ENCODE assay signal across 8 cellular contexts in the genomic region with DNA sequence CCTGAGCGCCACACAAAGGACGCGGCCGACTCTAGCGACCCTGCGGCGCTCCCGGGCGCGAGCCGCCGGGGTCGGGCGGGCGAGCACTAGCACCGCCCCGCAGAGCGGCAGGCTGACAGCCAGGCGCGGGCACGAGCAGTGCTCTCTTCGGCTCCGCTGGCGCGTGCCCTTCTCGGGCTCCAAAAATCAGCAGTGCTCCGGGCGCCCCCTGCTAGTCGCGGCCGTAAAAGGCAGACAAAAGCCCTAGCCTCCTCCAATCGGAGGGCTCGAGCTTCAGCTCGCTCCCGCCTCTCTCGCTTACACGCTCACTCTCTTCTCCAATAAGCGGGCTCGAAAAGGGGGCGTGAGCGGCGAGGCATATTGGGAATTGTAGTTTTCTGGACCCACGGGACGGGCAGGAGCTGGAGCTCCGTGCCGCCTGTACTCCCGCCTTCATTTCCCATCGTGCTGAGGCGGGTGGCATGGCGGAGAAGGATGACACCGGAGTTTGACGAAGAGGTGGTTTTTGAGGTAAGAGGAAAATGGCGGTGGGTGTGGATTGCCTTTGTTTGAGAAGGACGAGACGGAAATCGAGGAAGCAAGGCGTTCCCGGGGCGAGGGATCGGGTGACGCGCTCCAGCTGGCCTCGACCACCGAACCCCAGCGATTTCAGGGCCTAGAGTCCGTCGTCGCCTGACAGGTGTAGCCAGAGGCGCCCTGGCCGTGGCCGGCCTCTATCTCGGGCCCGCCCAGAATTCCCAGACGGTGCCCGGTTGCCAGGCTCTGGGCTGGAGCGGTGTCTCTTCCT. TPM values are rescaled to one million over a fixed set of nuclear protein-coding genes. Genes with fewer than 3 reads are reported as not detected.
DNase-seq lines count a peak whose midpoint lies in the region; ATAC-seq and TF ChIP-seq lines count a peak whose summit lies in the region.

A gene (minus strand): TSS at position 91 of the 787 bp plus-strand sequence. CDS start 227 bp downstream, outside the sequence.
A gene with protein sequence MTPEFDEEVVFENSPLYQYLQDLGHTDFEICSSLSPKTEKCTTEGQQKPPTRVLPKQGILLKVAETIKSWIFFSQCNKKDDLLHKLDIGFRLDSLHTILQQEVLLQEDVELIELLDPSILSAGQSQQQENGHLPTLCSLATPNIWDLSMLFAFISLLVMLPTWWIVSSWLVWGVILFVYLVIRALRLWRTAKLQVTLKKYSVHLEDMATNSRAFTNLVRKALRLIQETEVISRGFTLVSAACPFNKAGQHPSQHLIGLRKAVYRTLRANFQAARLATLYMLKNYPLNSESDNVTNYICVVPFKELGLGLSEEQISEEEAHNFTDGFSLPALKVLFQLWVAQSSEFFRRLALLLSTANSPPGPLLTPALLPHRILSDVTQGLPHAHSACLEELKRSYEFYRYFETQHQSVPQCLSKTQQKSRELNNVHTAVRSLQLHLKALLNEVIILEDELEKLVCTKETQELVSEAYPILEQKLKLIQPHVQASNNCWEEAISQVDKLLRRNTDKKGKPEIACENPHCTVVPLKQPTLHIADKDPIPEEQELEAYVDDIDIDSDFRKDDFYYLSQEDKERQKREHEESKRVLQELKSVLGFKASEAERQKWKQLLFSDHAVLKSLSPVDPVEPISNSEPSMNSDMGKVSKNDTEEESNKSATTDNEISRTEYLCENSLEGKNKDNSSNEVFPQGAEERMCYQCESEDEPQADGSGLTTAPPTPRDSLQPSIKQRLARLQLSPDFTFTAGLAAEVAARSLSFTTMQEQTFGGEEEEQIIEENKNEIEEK (plus strand): TSS at position 431 of the 787 bp plus-strand sequence. CDS start 44 bp downstream, at position 475.

- H3K4me1 Mint-ChIP-seq in CD4-positive, alpha-beta T cell (ENCODE audit: low read depth), result peaks cover 47% of the 10 kb centered on the region
- peaks cover 35% of the 10 kb centered on the region for H3K4me1 Mint-ChIP-seq in activated CD4-positive, alpha-beta memory T cell treated with anti-CD3 and anti-CD28 coated beads for 36 hours (ENCODE audit: low read depth)

- peaks cover 4% of the 10 kb centered on the region for H3K27me3 Mint-ChIP-seq in CD4-positive, alpha-beta T cell
- no peaks in the 10 kb centered on the region for H3K27me3 Mint-ChIP-seq in activated CD4-positive, alpha-beta memory T cell treated with anti-CD3 and anti-CD28 coated beads for 36 hours

- H3K27me3 ChIP-seq in CD4-positive, alpha-beta T cell (ENCODE audit: control insufficient read depth, insufficient read depth, low read length), result no peaks in the 10 kb centered on the region
- no peaks in the 10 kb centered on the region for H3K27me3 ChIP-seq in dorsolateral prefrontal cortex
- no peaks in the 10 kb centered on the region for H3K27me3 ChIP-seq in liver (ENCODE audit: control insufficient read depth in 4 of 4, insufficient read depth in 4 of 4, low read length in 3 of 4)

- H3K36me3 ChIP-seq in liver (ENCODE audit: control insufficient read depth in 4 of 4, insufficient read depth in 3 of 4, low read depth in 1 of 4, low read length in 3 of 4), result no peaks in the 10 kb centered on the region

- peak; percentile 75 to 76 for TF ChIP-seq RAD21 in liver (IDR thresholded peaks at IDR 0.05)

- peaks cover 10% of the 10 kb centered on the region for H3K36me3 Mint-ChIP-seq in CD4-positive, alpha-beta T cell (ENCODE audit: low read depth)
- H3K36me3 Mint-ChIP-seq in activated CD4-positive, alpha-beta memory T cell treated with anti-CD3 and anti-CD28 coated beads for 36 hours, result peaks cover 3% of the 10 kb centered on the region

- intact Hi-C loops in CD4-positive, alpha-beta T cell (cut with DNase I, micrococcal nuclease), result loop anchor here (1.0 to 10.0 kb wide), 12 partner anchors 100 to 1540 kb away; a partner anchor contains a TSS
- intact Hi-C loops in activated CD4-positive, alpha-beta memory T cell treated with anti-CD3 and anti-CD28 coated beads for 36 hours (cut with micrococcal nuclease), result loop anchor here (1.0 to 5.0 kb wide), 11 partner anchors 100 to 1010 kb away; a partner anchor contains a TSS
- intact Hi-C loops in dorsolateral prefrontal cortex (cut with DNase I), result loop anchor here (1.0 to 5.0 kb wide), 7 partner anchors 95 to 256 kb away; a partner anchor contains a TSS

- H3K9me3 ChIP-seq in CD4-positive, alpha-beta T cell (ENCODE audit: control insufficient read depth, low read length), result no peaks in the 10 kb centered on the region
- H3K9me3 ChIP-seq in liver (ENCODE audit: control insufficient read depth in 4 of 4, low read length in 3 of 4), result no peaks in the 10 kb centered on the region

- H3K9ac ChIP-seq in liver (ENCODE audit: low read depth in 1 of 2, low read length in 2 of 2), result peak within 1 kb of the TSS; percentile 94

- ATAC-seq in CD4-positive, alpha-beta T cell (ENCODE audit: poor library complexity), result peak; percentile 90
- peak; percentile 93 for ATAC-seq in GM19397 (IDR thresholded peaks at IDR 0.05; ENCODE audit: unreplicated experiment)
- ATAC-seq in HG03571 (IDR thresholded peaks at IDR 0.05; ENCODE audit: unreplicated experiment), result peak; percentile 89

- H3K4me3 ChIP-seq in dorsolateral prefrontal cortex (peak within 1 kb of the TSS; percentile 58 to 99 (median 89)), liver (ENCODE audit: low read depth in 1 of 3, low read length in 3 of 3) (peak within 1 kb of the TSS; percentile 95 to 98 (median 96))

- H3K4me1 ChIP-seq in liver (ENCODE audit: control insufficient read depth in 4 of 4, insufficient read depth in 4 of 4, low read length in 3 of 4), result peaks cover 3 to 18% (median 9%) of the 10 kb centered on the region in 4 donors

- DNase-seq in CD4-positive, alpha-beta T cell, result peak; percentile 94 to 98 (median 96)
- DNase-seq in NCI-H774 (lab: John Stamatoyannopoulos, UW), result peak; percentile 99
- peak; percentile 99 for DNase-seq in activated CD4-positive, alpha-beta memory T cell treated with anti-CD3 and anti-CD28 coated beads for 36 hours
- DNase-seq in dorsolateral prefrontal cortex, result peak; percentile 96 to 99 (median 99)
- peak; percentile 98 for DNase-seq in stimulated activated CD4-positive, alpha-beta T cell treated with anti-CD3 and anti-CD28 coated beads, Interleukin-4, amount 100 ng/mL, for 24 hours

- CTCF ChIA-PET in CD4-positive, alpha-beta T cell (lab: Charles Lee), result interaction anchor here (0.7 to 2.0 kb wide), 11 partner anchors 8 to 257 kb away, joined by 3 to 13 read pairs (median 4); a partner anchor contains a TSS
- CTCF ChIA-PET in activated CD4-positive, alpha-beta memory T cell treated with anti-CD3 and anti-CD28 coated beads for 36 hours (lab: Charles Lee), result interaction anchor here (0.6 to 1.8 kb wide), 11 partner anchors 11 to 317 kb away, joined by 3 to 19 read pairs (median 4); a partner anchor contains a TSS

- under 1% methylated on average over 76 of the region's 76 CpGs for WGBS in liver

- H3K4me3 Mint-ChIP-seq in CD4-positive, alpha-beta T cell, result peak within 1 kb of the TSS; percentile 94
- peak within 1 kb of the TSS; percentile 89 for H3K4me3 Mint-ChIP-seq in activated CD4-positive, alpha-beta memory T cell treated with anti-CD3 and anti-CD28 coated beads for 36 hours

- H3K27ac ChIP-seq in CD4-positive, alpha-beta T cell (ENCODE audit: low read depth, low read length), result peak within 1 kb of the TSS; percentile 96
- peak within 1 kb of the TSS; percentile 75 to 99 (median 96) for H3K27ac ChIP-seq in dorsolateral prefrontal cortex
- peak within 1 kb of the TSS; percentile 92 to 98 for H3K27ac ChIP-seq in liver (ENCODE audit: low read depth in 1 of 2, low read length in 2 of 2)

- peak within 1 kb of the TSS; percentile 88 for H3K27ac Mint-ChIP-seq in CD4-positive, alpha-beta T cell
- H3K27ac Mint-ChIP-seq in activated CD4-positive, alpha-beta memory T cell treated with anti-CD3 and anti-CD28 coated beads for 36 hours, result peak within 1 kb of the TSS; percentile 95

- TF ChIP-seq CTCF in CD4-positive, alpha-beta T cell (IDR thresholded peaks at IDR 0.05), result peak; percentile 65
- TF ChIP-seq CTCF in dorsolateral prefrontal cortex (IDR thresholded peaks at IDR 0.05 in 54 of 56, conservative IDR thresholded peaks at IDR 0.05 in 2 of 56; ENCODE audit: low read depth in 1 of 56, partially characterized antibody in 56 of 56) (peak; percentile 25 to 83 (median 64)), liver (IDR thresholded peaks at IDR 0.05; ENCODE audit: low read depth, low read length, missing input control) (peak; percentile 53)

- no peaks in the 10 kb centered on the region for H3K9me3 Mint-ChIP-seq in CD4-positive, alpha-beta T cell
- H3K9me3 Mint-ChIP-seq in activated CD4-positive, alpha-beta memory T cell treated with anti-CD3 and anti-CD28 coated beads for 36 hours, result no peaks in the 10 kb centered on the region

- POLR2A ChIA-PET in CD4-positive, alpha-beta T cell (lab: Charles Lee), result interaction anchor here (0.5 to 4.5 kb wide), 16 partner anchors 8 to 818 kb away, joined by 3 to 62 read pairs (median 4); a partner anchor contains a TSS
- POLR2A ChIA-PET in activated CD4-positive, alpha-beta memory T cell treated with anti-CD3 and anti-CD28 coated beads for 36 hours (lab: Charles Lee), result interaction anchor here (0.6 to 2.2 kb wide), 7 partner anchors 30 to 725 kb away, joined by 3 to 16 read pairs (median 5); a partner anchor contains a TSS

TF ChIP-seq in liver, 16 proteins besides CTCF, POLR2A, EP300 and RAD21 (continues in another document):
- TF ChIP-seq RXRA (IDR thresholded peaks at IDR 0.05), result peak in 1 of 2 donors; percentile 25

RNA-seq across cellular contexts. Expression of the first gene that starts in this region (rescaled TPM):
- 1 to 10 TPM; 1.5 TPM for total RNA-seq in CD4-positive, alpha-beta T cell
- total RNA-seq in activated CD4-positive, alpha-beta memory T cell treated with anti-CD3 and anti-CD28 coated beads for 36 hours, result 1 to 10 TPM in 1 of 2 experiments, under 1 TPM in 1; 0.78 to 1.1 TPM
- total RNA-seq in dorsolateral prefrontal cortex, result 10 to 100 TPM; 10.5 to 41.6 (median 21.8) TPM
- 1 to 10 TPM; 2.9 to 6.9 TPM for total RNA-seq in liver
- polyA plus RNA-seq in liver, result 1 to 10 TPM in 1 of 2 donors, under 1 TPM in 1; 0.54 to 1.8 TPM

RNA-seq across cellular contexts. Expression of the second gene that starts in this region (rescaled TPM):
- 10 to 100 TPM; 52.6 to 57.2 TPM for total RNA-seq in CD4-positive, alpha-beta T cell
- 10 to 100 TPM; 50.7 to 54.4 TPM for total RNA-seq in activated CD4-positive, alpha-beta memory T cell treated with anti-CD3 and anti-CD28 coated beads for 36 hours
- total RNA-seq in dorsolateral prefrontal cortex (100 to 1,000 TPM in 96 of 120 experiments, 10 to 100 TPM in 24; 79.5 to 165 (median 110) TPM), liver (10 to 100 TPM; 25.3 to 47.4 TPM)
- polyA plus RNA-seq in liver, result 10 to 100 TPM; 13.7 to 18.6 TPM

Comparison
In these comparisons a context has a peak if more than half of its experiments do, and no peak if none do; other contexts are left out.
1. Peak in every context shown above with its lines: DNase-seq, ATAC-seq, H3K4me3 ChIP-seq and H3K27ac ChIP-seq.